In genomic region chr20:3846740-3847418, GRCh38 we compare ENCODE assay signal across 1 cellular context.
TF ChIP-seq lines count a peak whose summit lies in the region.

Gene MAVS, plus strand, starts transcription at chr20:3846834. Its CDS starts 7,791 bp downstream, at chr20:3854625.

TF ChIP-seq in K562, 482 proteins besides CTCF, POLR2A, EP300 and RAD21 (continued from another document):
- TF ChIP-seq ZBTB11 (CRISPR knock-in tag; IDR thresholded peaks at IDR 0.05) (peak in 1 of 3 experiments; percentile 39; a peak in 1 of 6 replicates), POLR3A (IDR thresholded peaks at IDR 0.05; ENCODE audit: borderline replicate concordance, extremely low read depth, insufficient read depth, insufficient read length) (no peak), SUPT5H (IDR thresholded peaks at IDR 0.05) (peak; percentile 78), ZNF561 (CRISPR knock-in tag; conservative IDR thresholded peaks at IDR 0.05) (no peak), SP2 (IDR thresholded peaks at IDR 0.05; ENCODE audit: extremely low read depth, low read depth, low read length, poor library complexity, severe bottlenecking) (no peak), NBN (IDR thresholded peaks at IDR 0.05; ENCODE audit: low read depth) (no peak), DDX20 (tag; IDR thresholded peaks at IDR 0.05; ENCODE audit: low read depth) (no peak), ZKSCAN3 (CRISPR knock-in tag; IDR thresholded peaks at IDR 0.05) (no peak), SIN3B (IDR thresholded peaks at IDR 0.05; ENCODE audit: low read depth) (peak; percentile 49; the same call in 1 of the 2 replicates), ZNF12 (CRISPR knock-in tag; IDR thresholded peaks at IDR 0.05) (no peak; the same call in 1 of the 2 replicates), KAT7 (CRISPR knock-in tag; IDR thresholded peaks at IDR 0.05; ENCODE audit: borderline replicate concordance) (peak; percentile 89; the same call in 1 of the 2 replicates), FOXA3 (CRISPR knock-in tag; conservative IDR thresholded peaks at IDR 0.05 in 1 of 2, IDR thresholded peaks at IDR 0.05 in 1 of 2) (no peak), NR2F6 (CRISPR knock-in tag; IDR thresholded peaks at IDR 0.05) (no peak), ELF2 (CRISPR knock-in tag; IDR thresholded peaks at IDR 0.05) (no peak), TEAD4 (IDR thresholded peaks at IDR 0.05; ENCODE audit: low read length) (no peak), TEAD4 (CRISPR knock-in tag; IDR thresholded peaks at IDR 0.05; ENCODE audit: borderline replicate concordance) (no peak), ZNF398 (CRISPR knock-in tag; IDR thresholded peaks at IDR 0.05) (no peak), DPF2 (IDR thresholded peaks at IDR 0.05) (no peak)
